10 cellular contexts compared by ENCODE assay signal in the genomic region with DNA sequence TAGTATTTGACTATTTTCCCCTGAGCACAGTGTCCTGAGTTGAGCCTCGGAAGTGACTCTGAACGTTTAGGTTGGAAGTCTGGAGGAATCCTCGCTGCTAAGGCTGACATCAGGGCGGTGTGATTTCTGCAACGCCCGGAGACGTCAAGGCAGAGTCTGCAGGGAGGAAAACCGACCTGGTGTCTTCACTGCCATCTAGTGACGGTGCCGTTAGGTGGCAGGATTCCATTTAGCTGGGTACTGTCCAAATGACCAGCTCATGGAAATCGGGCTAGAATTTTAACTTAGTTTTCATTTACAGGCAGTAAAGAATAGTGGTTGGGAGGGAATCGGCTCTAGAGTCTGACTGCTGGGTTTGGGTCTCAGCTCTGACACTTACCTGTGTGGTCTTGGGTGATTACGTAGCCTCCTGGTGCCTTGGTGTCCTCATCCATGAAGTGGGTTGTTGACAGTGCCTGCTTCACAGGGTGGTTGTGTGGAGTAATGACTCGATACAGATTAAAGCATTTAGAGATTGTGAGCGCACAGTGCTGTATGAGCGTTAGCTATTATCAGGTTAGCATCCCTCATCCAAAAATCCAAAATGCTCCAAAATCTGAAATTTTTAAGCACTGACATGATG. TPM values are rescaled to one million over a fixed set of nuclear protein-coding genes. Genes with fewer than 3 reads are reported as not detected.
A peak's percentile ranks its signal among the peaks of the same experiment; 100 is the strongest.
DNase-seq lines count a peak whose midpoint lies in the region; ATAC-seq and TF ChIP-seq lines count a peak whose summit lies in the region.
"Had no signal": no experiment of that assay in that cellular context is flagged by ENCODE, and none has a peak within 500 bp of the region (broad histone marks: within the 10 kb centered on the region; RNA-seq: fewer than 3 reads in every experiment).

No MANE protein-coding gene starts in this region.

- CTCF ChIA-PET in Panc1 (lab: Charles Lee) = interaction anchor here (0.6 to 2.1 kb wide), 5 partner anchors 11 to 951 kb away, joined by 3 to 11 read pairs (median 4); no protein-coding TSS in a partner anchor

- peaks cover 19% of the 10 kb centered on the region; the same call in 1 of the 2 replicates for H3K4me1 ChIP-seq in Panc1 (ENCODE audit: control insufficient read depth, insufficient read depth, low read length)
- no peaks in the 10 kb centered on the region for H3K4me1 ChIP-seq in uterus

- no peaks in the 10 kb centered on the region for H3K36me3 ChIP-seq in Panc1 (ENCODE audit: control insufficient read depth, insufficient read depth, low read length)
- no peaks in the 10 kb centered on the region for H3K36me3 ChIP-seq in uterus

- H3K4me3 ChIP-seq in Panc1 (ENCODE audit: low read depth in 2 of 2, low read length in 2 of 2) (no peak overlapping the region), uterus (no peak overlapping the region)

- DNase-seq in Caki2 (ENCODE audit: low read depth) (peak; percentile 57), H4 (ENCODE audit: low spot score) (peak; percentile 70), Panc1 (ENCODE audit: low read depth, low spot score) (peak; percentile 36), dedifferentiated amniotic fluid mesenchymal stem cell (ENCODE audit: extremely low spot score) (peak; percentile 48), medulla oblongata (ENCODE audit: extremely low spot score) (peak; percentile 45), uterus (no peak), NCI-H774 (lab: John Stamatoyannopoulos, UW) (no peak)
- DNase-seq: naive B cell had no signal

- H3K9me3 ChIP-seq in Panc1 (ENCODE audit: control insufficient read depth, insufficient read depth, low read depth, low read length) (no peaks in the 10 kb centered on the region; the same call in 1 of the 2 replicates), uterus (no peaks in the 10 kb centered on the region)

- intact Hi-C loops in Panc1 (cut with micrococcal nuclease; ENCODE audit: unreplicated experiment) (loop anchor here (5.0 kb wide), 1 partner anchor 627 kb away; no protein-coding TSS in a partner anchor), uterus (cut with DNase I; ENCODE audit: low total_unique reads) (no loop called here)

- in situ Hi-C loops in Caki2 (cut with HindIII; ENCODE audit: low pct_unique_long_range_greater_than_20kb, low sequenced_read_pairs) (no loop called here), Panc1 (cut with HindIII; ENCODE audit: low pct_unique_long_range_greater_than_20kb, low sequenced_read_pairs) (no loop called here)

- H3K27me3 ChIP-seq in Panc1 (ENCODE audit: control insufficient read depth, insufficient read depth, low read length) (no peaks in the 10 kb centered on the region), uterus (peaks cover 0 to 7% of the 10 kb centered on the region in 2 donors)

- BruUV-seq in Panc1 (replicated peaks; lab: Mats Ljungman, UMichigan) = no TSS peak

- POLR2A ChIA-PET in Panc1 (lab: Charles Lee) = no interaction called here

- TF ChIP-seq POLR2A in uterus (IDR thresholded peaks at IDR 0.05) = no peak

- peak; percentile 94 for ATAC-seq in Panc1
- no peak for ATAC-seq in HG03469 (IDR thresholded peaks at IDR 0.05; ENCODE audit: unreplicated experiment)

- H3K27ac ChIP-seq in Panc1 (ENCODE audit: low read length) = no peak overlapping the region
- H3K27ac ChIP-seq in uterus = no peak overlapping the region

- TF ChIP-seq CTCF in Panc1 (IDR thresholded peaks at IDR 0.05) (peak; percentile 90), uterus (IDR thresholded peaks at IDR 0.05) (no peak)

RNA-seq across cellular contexts. Expression of a gene that starts 35.0 kb away (rescaled TPM):
- total RNA-seq in Caki2 (2014; rRNA removed; shearing (Covaris generic); ENCODE audit: low replicate concordance) = 6.8 and 14.1 TPM in 2 replicates
- 18.3 and 21.5 TPM in 2 replicates for total RNA-seq in H4 (2014; rRNA removed; shearing (Covaris generic))
- total RNA-seq in Panc1 (2021; ENCODE audit: unreplicated experiment) (12.7 TPM), uterus (not detected)
- 9.5 TPM for polyA plus RNA-seq in Panc1 (2012; ENCODE audit: insufficient read length)
- total RNA-seq: T-helper 1 cell treated with Interleukin-12 subunit alpha and Interleukin-12 subunit beta and Interleukin-4 antibody, amounts not matched to agents 30 ng/mL and 1 ng/mL, for 36 hours had no signal

Comparison
In these comparisons a context has a peak if more than half of its experiments do, and no peak if none do; other contexts are left out.
1. DNase-seq: peak in Caki2 (single experiment), H4 (single experiment), Panc1 (single experiment), dedifferentiated amniotic fluid mesenchymal stem cell (single experiment) and medulla oblongata (single experiment); none in uterus (0 of 2) and NCI-H774 (single experiment).